In genomic region chr2:173075781-173076556, GRCh38 we compare ENCODE assay signal across 8 cellular contexts. TPM values are rescaled to one million over a fixed set of nuclear protein-coding genes. Genes with fewer than 3 reads are reported as not detected.
DNase-seq lines count a peak whose midpoint lies in the region; ATAC-seq and TF ChIP-seq lines count a peak whose summit lies in the region.

Gene MAP3K20 (plus strand): TSS chr2:173075846. CDS start chr2:173091032, 15,186 bp downstream.

- TF ChIP-seq POLR2A in uterus (IDR thresholded peaks at IDR 0.05): peak; percentile 57 to 91

- no peak within 1 kb of the TSS for H3K27ac Mint-ChIP-seq in activated naive CD4-positive, alpha-beta T cell treated with anti-CD3 and anti-CD28 coated beads, Interleukin-2, amount 50 U/mL, for 24 hours

- DNase-seq in ELR (ENCODE audit: low read depth): peak; percentile 84
- peak; percentile 42 for DNase-seq in HuH-7.5 (ENCODE audit: low spot score)
- peak; percentile 73 to 76 for DNase-seq in SJSA1 (ENCODE audit: low read depth in 1 of 2, low spot score in 2 of 2)
- DNase-seq in glomerular visceral epithelial cell (ENCODE audit: extremely low spot score): peak; percentile 81
- peak; percentile 87 for DNase-seq in osteoblast (ENCODE audit: insufficient read length, low spot score, missing footprints)
- DNase-seq in uterus: peak; percentile 83 to 84

- H3K27ac ChIP-seq in SJSA1 (peak within 1 kb of the TSS; percentile 94), osteoblast (ENCODE audit: low read depth, low read length) (peak within 1 kb of the TSS; percentile 96), uterus (peak within 1 kb of the TSS; percentile 98 to 99)

- intact Hi-C loops in uterus (cut with DNase I; ENCODE audit: low total_unique reads): no loop called here

- no peaks in the 10 kb centered on the region for H4K20me1 ChIP-seq in osteoblast (ENCODE audit: insufficient read depth, low read length)

- H3K9me3 ChIP-seq in SJSA1 (replicated peaks) (no peaks in the 10 kb centered on the region), osteoblast (ENCODE audit: low read depth, low read length) (no peaks in the 10 kb centered on the region), uterus (no peaks in the 10 kb centered on the region)

- no peaks in the 10 kb centered on the region for H3K27me3 ChIP-seq in SJSA1 (replicated peaks)
- H3K27me3 ChIP-seq in osteoblast (ENCODE audit: insufficient read depth, low read length): no peaks in the 10 kb centered on the region
- no peaks in the 10 kb centered on the region for H3K27me3 ChIP-seq in uterus

- peaks cover 14% of the 10 kb centered on the region for H3K4me1 Mint-ChIP-seq in activated naive CD4-positive, alpha-beta T cell treated with anti-CD3 and anti-CD28 coated beads, Interleukin-2, amount 50 U/mL, for 24 hours

- H3K4me3 Mint-ChIP-seq in activated naive CD4-positive, alpha-beta T cell treated with anti-CD3 and anti-CD28 coated beads, Interleukin-2, amount 50 U/mL, for 24 hours: peak within 1 kb of the TSS; percentile 75

- peaks cover 48% of the 10 kb centered on the region for H3K79me2 ChIP-seq in osteoblast (ENCODE audit: insufficient read depth, low read length)

- TF ChIP-seq CTCF in osteoblast (IDR thresholded peaks at IDR 0.05; ENCODE audit: extremely low read depth, low read depth, low read length) (peak; percentile 29), uterus (IDR thresholded peaks at IDR 0.05) (peak; percentile 57 to 78 (median 71))

- H3K4me1 ChIP-seq in SJSA1 (replicated peaks): peaks cover 45% of the 10 kb centered on the region
- peaks cover 47% of the 10 kb centered on the region for H3K4me1 ChIP-seq in osteoblast (ENCODE audit: insufficient read depth, low read length)
- no peaks in the 10 kb centered on the region for H3K4me1 ChIP-seq in uterus

- H3K4me3 ChIP-seq in SJSA1 (peak within 1 kb of the TSS; percentile 93), osteoblast (ENCODE audit: insufficient read depth, low read length) (peak within 1 kb of the TSS; percentile 85), uterus (peak within 1 kb of the TSS; percentile 63 to 74)

- peaks cover 11% of the 10 kb centered on the region for H3K36me3 ChIP-seq in SJSA1
- H3K36me3 ChIP-seq in osteoblast (ENCODE audit: insufficient read depth, low read length): no peaks in the 10 kb centered on the region
- H3K36me3 ChIP-seq in uterus: no peaks in the 10 kb centered on the region

- no peaks in the 10 kb centered on the region for H3K9me3 Mint-ChIP-seq in activated naive CD4-positive, alpha-beta T cell treated with anti-CD3 and anti-CD28 coated beads, Interleukin-2, amount 50 U/mL, for 24 hours

- peak within 1 kb of the TSS; percentile 89 for H3K4me2 ChIP-seq in osteoblast (ENCODE audit: insufficient read depth, low read length)

- peaks cover 2% of the 10 kb centered on the region for H3K36me3 Mint-ChIP-seq in activated naive CD4-positive, alpha-beta T cell treated with anti-CD3 and anti-CD28 coated beads, Interleukin-2, amount 50 U/mL, for 24 hours

- peaks cover 39% of the 10 kb centered on the region for H3K27me3 Mint-ChIP-seq in activated naive CD4-positive, alpha-beta T cell treated with anti-CD3 and anti-CD28 coated beads, Interleukin-2, amount 50 U/mL, for 24 hours

- peak; percentile 63 for ATAC-seq in GM21528 (IDR thresholded peaks at IDR 0.05; ENCODE audit: low FRiP score, unreplicated experiment)

- peak within 1 kb of the TSS; percentile 74 for H2AFZ ChIP-seq in osteoblast (ENCODE audit: low read length)

RNA-seq across cellular contexts. Expression of gene MAP3K20, which starts in this region (rescaled TPM):
- total RNA-seq in SJSA1 (2014; rRNA removed; shearing (Covaris generic)): 73.5 and 95.7 TPM in 2 replicates
- total RNA-seq in osteoblast (55.7 and 56.1 TPM in 2 replicates), uterus (100 to 1,000 TPM in 2 of 4 donors, 10 to 100 TPM in 2; 47.6 to 183 (median 124) TPM)

Comparison
In these comparisons a context has a peak if more than half of its experiments do, and no peak if none do; other contexts are left out.
1. Peak in every context shown above with its lines: DNase-seq, ATAC-seq, H3K4me3 ChIP-seq and H3K27ac ChIP-seq.